Comparison of ENCODE assay signal across 1 cellular context in the genomic region with DNA sequence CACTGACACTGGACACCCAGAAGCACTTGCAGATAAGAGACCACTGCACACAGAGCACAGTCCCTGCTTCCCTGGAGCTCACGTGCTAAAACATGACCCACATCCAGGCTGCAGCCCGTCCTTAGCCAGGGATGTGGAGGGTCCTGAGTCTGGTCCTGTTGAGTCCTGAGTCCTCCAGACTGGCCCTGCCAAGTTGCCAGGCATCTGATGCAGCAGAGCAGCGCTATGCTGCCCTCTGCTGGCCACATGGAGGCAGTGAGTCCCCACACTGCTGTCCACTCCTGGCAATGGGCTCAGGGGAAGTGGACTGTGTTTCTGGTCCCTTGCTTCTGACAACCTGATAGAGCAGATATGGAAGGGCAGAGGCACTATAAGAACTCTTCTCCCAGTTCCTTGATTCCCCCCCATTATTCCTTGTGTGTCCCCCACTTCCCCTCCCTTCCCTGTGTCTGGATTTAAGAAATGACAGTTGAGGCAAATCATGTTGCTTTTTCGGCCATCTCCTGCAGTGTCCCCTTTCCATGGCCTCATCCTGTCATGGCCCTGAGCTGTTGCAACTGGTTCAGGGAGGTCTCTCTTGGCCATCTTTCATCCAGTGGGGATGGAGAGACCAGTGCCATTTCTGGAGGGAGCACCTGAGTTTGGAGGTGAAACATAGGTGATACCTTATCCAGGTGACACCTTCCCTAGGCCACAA.
A peak's percentile ranks its signal among the peaks of the same experiment; 100 is the strongest.
TF ChIP-seq lines count a peak whose summit lies in the region.

No MANE protein-coding gene starts in this region.

TF ChIP-seq in K562, 482 proteins besides CTCF, POLR2A, EP300 and RAD21 (continued from another document):
- TF ChIP-seq NFIX (CRISPR knock-in tag; IDR thresholded peaks at IDR 0.05; ENCODE audit: low read depth) (no peak), ZNF282 (CRISPR knock-in tag; IDR thresholded peaks at IDR 0.05) (no peak), MAFG (tag; conservative IDR thresholded peaks at IDR 0.05) (no peak), CREB1 (IDR thresholded peaks at IDR 0.05) (no peak), CREB1 (CRISPR knock-in tag; IDR thresholded peaks at IDR 0.05) (peak; percentile 36; the same call in 1 of the 2 replicates), PHF8 (IDR thresholded peaks at IDR 0.05; ENCODE audit: borderline replicate concordance, low read length) (no peak), CREM (IDR thresholded peaks at IDR 0.05; ENCODE audit: low read depth) (peak; percentile 36; the same call in 1 of the 2 replicates), ZBTB8A (IDR thresholded peaks at IDR 0.05; ENCODE audit: partially characterized antibody) (no peak), LCOR (CRISPR knock-in tag; IDR thresholded peaks at IDR 0.05) (no peak), ZBTB7A (IDR thresholded peaks at IDR 0.05; ENCODE audit: borderline replicate concordance, control insufficient read depth, low read depth, low read length) (no peak), NFIC (IDR thresholded peaks at IDR 0.05) (0 out of 2 replicates have a peak, but pooled peaks have one; percentile 12), ESRRA (IDR thresholded peaks at IDR 0.05; ENCODE audit: borderline replicate concordance, low read depth) (no peak), ATF7 (IDR thresholded peaks at IDR 0.05) (0 out of 2 replicates have a peak, but pooled peaks have one; percentile 22), HDAC2 (IDR thresholded peaks at IDR 0.05) (0 out of 2 replicates have a peak, but pooled peaks have one; percentile 29), MCM3 (IDR thresholded peaks at IDR 0.05) (no peak), ARID2 (IDR thresholded peaks at IDR 0.05) (peak; percentile 70; the same call in 1 of the 2 replicates), THRAP3 (IDR thresholded peaks at IDR 0.05; ENCODE audit: borderline replicate concordance) (no peak), ZNF75A (CRISPR knock-in tag; IDR thresholded peaks at IDR 0.05) (no peak)
- TF ChIP-seq, protein P1, sequence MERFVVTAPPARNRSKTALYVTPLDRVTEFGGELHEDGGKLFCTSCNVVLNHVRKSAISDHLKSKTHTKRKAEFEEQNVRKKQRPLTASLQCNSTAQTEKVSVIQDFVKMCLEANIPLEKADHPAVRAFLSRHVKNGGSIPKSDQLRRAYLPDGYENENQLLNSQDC (CRISPR knock-in tag; IDR thresholded peaks at IDR 0.05), result no peak
- TF ChIP-seq, protein P2, sequence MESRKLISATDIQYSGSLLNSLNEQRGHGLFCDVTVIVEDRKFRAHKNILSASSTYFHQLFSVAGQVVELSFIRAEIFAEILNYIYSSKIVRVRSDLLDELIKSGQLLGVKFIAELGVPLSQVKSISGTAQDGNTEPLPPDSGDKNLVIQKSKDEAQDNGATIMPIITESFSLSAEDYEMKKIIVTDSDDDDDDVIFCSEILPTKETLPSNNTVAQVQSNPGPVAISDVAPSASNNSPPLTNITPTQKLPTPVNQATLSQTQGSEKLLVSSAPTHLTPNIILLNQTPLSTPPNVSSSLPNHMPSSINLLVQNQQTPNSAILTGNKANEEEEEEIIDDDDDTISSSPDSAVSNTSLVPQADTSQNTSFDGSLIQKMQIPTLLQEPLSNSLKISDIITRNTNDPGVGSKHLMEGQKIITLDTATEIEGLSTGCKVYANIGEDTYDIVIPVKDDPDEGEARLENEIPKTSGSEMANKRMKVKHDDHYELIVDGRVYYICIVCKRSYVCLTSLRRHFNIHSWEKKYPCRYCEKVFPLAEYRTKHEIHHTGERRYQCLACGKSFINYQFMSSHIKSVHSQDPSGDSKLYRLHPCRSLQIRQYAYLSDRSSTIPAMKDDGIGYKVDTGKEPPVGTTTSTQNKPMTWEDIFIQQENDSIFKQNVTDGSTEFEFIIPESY (CRISPR knock-in tag; IDR thresholded peaks at IDR 0.05), result no peak
- TF ChIP-seq, protein P3, sequence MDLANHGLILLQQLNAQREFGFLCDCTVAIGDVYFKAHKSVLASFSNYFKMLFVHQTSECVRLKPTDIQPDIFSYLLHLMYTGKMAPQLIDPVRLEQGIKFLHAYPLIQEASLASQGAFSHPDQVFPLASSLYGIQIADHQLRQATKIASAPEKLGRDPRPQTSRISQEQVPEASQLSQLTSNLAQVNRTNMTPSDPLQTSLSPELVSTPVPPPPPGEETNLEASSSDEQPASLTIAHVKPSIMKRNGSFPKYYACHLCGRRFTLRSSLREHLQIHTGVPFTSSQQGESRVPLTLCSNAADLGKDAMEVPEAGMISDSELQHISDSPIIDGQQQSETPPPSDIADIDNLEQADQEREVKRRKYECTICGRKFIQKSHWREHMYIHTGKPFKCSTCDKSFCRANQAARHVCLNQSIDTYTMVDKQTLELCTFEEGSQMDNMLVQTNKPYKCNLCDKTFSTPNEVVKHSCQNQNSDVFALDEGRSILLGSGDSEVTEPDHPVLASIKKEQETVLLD (IDR thresholded peaks at IDR 0.05), result peak; percentile 59; the same call in 1 of the 2 replicates
